ENCODE assay signal across 1 cellular context in the genomic region with DNA sequence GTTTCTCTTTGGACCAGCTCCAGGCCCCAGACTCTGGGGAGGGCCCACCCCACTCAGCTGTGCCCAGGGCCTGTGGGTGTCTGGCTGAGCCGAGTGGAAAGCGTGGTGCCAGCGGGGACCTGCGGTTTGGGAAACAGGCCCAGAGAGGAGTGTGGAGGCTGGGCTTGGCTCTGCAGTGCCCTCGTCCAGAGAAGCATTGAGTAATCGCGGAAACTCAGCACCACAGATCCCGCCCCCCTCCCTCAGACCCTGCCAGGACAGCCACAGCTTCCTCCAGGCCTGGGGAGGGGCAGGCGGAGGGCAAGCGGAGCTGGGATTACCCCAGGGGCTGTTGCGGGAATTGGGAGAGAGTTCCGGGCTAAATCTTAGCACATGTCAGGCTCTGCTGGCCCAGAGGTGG.
TF ChIP-seq lines count a peak whose summit lies in the region.

No MANE protein-coding gene starts in this region.

TF ChIP-seq in HepG2, 621 proteins besides CTCF, POLR2A, EP300 and RAD21 (continued from another document and continues in another):
- TF ChIP-seq ATRX (CRISPR knock-in tag; IDR thresholded peaks at IDR 0.05; ENCODE audit: borderline replicate concordance), result no peak
- TF ChIP-seq FLYWCH1 (CRISPR knock-in tag; IDR thresholded peaks at IDR 0.05), result no peak
- TF ChIP-seq POGZ (CRISPR knock-in tag; IDR thresholded peaks at IDR 0.05), result no peak
- no peak for TF ChIP-seq ZNF546 (CRISPR knock-in tag; conservative IDR thresholded peaks at IDR 0.05)
- peak; percentile 70 for TF ChIP-seq BCL6 (CRISPR knock-in tag; IDR thresholded peaks at IDR 0.05)
- no peak for TF ChIP-seq ZFYVE20 (CRISPR knock-in tag; IDR thresholded peaks at IDR 0.05; ENCODE audit: borderline replicate concordance, low read depth)
- TF ChIP-seq KAT8 (CRISPR knock-in tag; IDR thresholded peaks at IDR 0.05), result 0 out of 2 replicates have a peak, but pooled peaks have one; percentile 42
- no peak for TF ChIP-seq JUN (CRISPR knock-in tag; IDR thresholded peaks at IDR 0.05)
- TF ChIP-seq ZFP37 (CRISPR knock-in tag; IDR thresholded peaks at IDR 0.05; ENCODE audit: borderline replicate concordance), result no peak
- no peak for TF ChIP-seq ZNF335 (CRISPR knock-in tag; IDR thresholded peaks at IDR 0.05)
- peak; percentile 36 for TF ChIP-seq XRCC5 (optimal IDR thresholded peaks at IDR 0.05; ENCODE audit: low read length)
- TF ChIP-seq CBX2 (IDR thresholded peaks at IDR 0.05; ENCODE audit: low read depth, low read length), result no peak
- TF ChIP-seq CBX2 (CRISPR knock-in tag; IDR thresholded peaks at IDR 0.05; ENCODE audit: low read depth), result no peak
- TF ChIP-seq, protein P1, sequence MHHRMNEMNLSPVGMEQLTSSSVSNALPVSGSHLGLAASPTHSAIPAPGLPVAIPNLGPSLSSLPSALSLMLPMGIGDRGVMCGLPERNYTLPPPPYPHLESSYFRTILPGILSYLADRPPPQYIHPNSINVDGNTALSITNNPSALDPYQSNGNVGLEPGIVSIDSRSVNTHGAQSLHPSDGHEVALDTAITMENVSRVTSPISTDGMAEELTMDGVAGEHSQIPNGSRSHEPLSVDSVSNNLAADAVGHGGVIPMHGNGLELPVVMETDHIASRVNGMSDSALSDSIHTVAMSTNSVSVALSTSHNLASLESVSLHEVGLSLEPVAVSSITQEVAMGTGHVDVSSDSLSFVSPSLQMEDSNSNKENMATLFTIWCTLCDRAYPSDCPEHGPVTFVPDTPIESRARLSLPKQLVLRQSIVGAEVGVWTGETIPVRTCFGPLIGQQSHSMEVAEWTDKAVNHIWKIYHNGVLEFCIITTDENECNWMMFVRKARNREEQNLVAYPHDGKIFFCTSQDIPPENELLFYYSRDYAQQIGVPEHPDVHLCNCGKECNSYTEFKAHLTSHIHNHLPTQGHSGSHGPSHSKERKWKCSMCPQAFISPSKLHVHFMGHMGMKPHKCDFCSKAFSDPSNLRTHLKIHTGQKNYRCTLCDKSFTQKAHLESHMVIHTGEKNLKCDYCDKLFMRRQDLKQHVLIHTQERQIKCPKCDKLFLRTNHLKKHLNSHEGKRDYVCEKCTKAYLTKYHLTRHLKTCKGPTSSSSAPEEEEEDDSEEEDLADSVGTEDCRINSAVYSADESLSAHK (CRISPR knock-in tag; IDR thresholded peaks at IDR 0.05; ENCODE audit: borderline replicate concordance), result no peak
- TF ChIP-seq ZNF414 (CRISPR knock-in tag; IDR thresholded peaks at IDR 0.05), result no peak
- TF ChIP-seq NFRKB (IDR thresholded peaks at IDR 0.05), result no peak
- no peak for TF ChIP-seq HES4 (CRISPR knock-in tag; IDR thresholded peaks at IDR 0.05; ENCODE audit: borderline replicate concordance)
- TF ChIP-seq CHD4 (IDR thresholded peaks at IDR 0.05; ENCODE audit: borderline replicate concordance, low read length), result no peak
- no peak for TF ChIP-seq ZNF496 (CRISPR knock-in tag; IDR thresholded peaks at IDR 0.05; ENCODE audit: insufficient replicate concordance)
- peak; percentile 86 for TF ChIP-seq HNRNPL (IDR thresholded peaks at IDR 0.05; ENCODE audit: low read depth, low read length)
- TF ChIP-seq ZNF552 (CRISPR knock-in tag; IDR thresholded peaks at IDR 0.05; ENCODE audit: borderline replicate concordance), result no peak
- no peak for TF ChIP-seq MYNN (CRISPR knock-in tag; IDR thresholded peaks at IDR 0.05; ENCODE audit: low read depth)
- no peak for TF ChIP-seq NCOR1 (IDR thresholded peaks at IDR 0.05; ENCODE audit: borderline replicate concordance, low read length)
- TF ChIP-seq TBL1XR1 (IDR thresholded peaks at IDR 0.05; ENCODE audit: borderline replicate concordance, low read length, partially characterized antibody), result no peak
- TF ChIP-seq FOXM1 (CRISPR knock-in tag; IDR thresholded peaks at IDR 0.05), result no peak
- no peak for TF ChIP-seq MIER3 (CRISPR knock-in tag; IDR thresholded peaks at IDR 0.05; ENCODE audit: borderline replicate concordance)
- no peak for TF ChIP-seq ZNF567 (CRISPR knock-in tag; IDR thresholded peaks at IDR 0.05; ENCODE audit: borderline replicate concordance)
- no peak for TF ChIP-seq TMF1 (CRISPR knock-in tag; IDR thresholded peaks at IDR 0.05; ENCODE audit: low read depth)
- 0 out of 2 replicates have a peak, but pooled peaks have one; percentile 34 for TF ChIP-seq DMAP1 (CRISPR knock-in tag; IDR thresholded peaks at IDR 0.05)
- TF ChIP-seq IRF9 (CRISPR knock-in tag; IDR thresholded peaks at IDR 0.05; ENCODE audit: borderline replicate concordance), result no peak
- TF ChIP-seq ZNF510 (CRISPR knock-in tag; IDR thresholded peaks at IDR 0.05; ENCODE audit: low read depth), result no peak
- no peak for TF ChIP-seq PTBP1 (IDR thresholded peaks at IDR 0.05; ENCODE audit: low read depth, low read length, poor library complexity, severe bottlenecking)
- 0 out of 2 replicates have a peak, but pooled peaks have one; percentile 45 for TF ChIP-seq ZNF142 (CRISPR knock-in tag; IDR thresholded peaks at IDR 0.05)
- TF ChIP-seq SP5 (CRISPR knock-in tag; IDR thresholded peaks at IDR 0.05; ENCODE audit: borderline replicate concordance, low read depth), result peak; percentile 74
- no peak for TF ChIP-seq ASH2L (IDR thresholded peaks at IDR 0.05; ENCODE audit: insufficient read length, low read depth, low read length)
- TF ChIP-seq ZNF274 (CRISPR knock-in tag; IDR thresholded peaks at IDR 0.05), result no peak
- no peak for TF ChIP-seq ZNF124 (CRISPR knock-in tag; IDR thresholded peaks at IDR 0.05)
- no peak for TF ChIP-seq ZFAT (CRISPR knock-in tag; conservative IDR thresholded peaks at IDR 0.05)
- no peak for TF ChIP-seq ZNF207 (IDR thresholded peaks at IDR 0.05; ENCODE audit: borderline replicate concordance)
- TF ChIP-seq HNRNPUL1 (IDR thresholded peaks at IDR 0.05; ENCODE audit: low read depth, low read length), result no peak
- no peak for TF ChIP-seq ZNF33A (CRISPR knock-in tag; IDR thresholded peaks at IDR 0.05; ENCODE audit: borderline replicate concordance)
- no peak for TF ChIP-seq MED13 (CRISPR knock-in tag; IDR thresholded peaks at IDR 0.05)
- no peak for TF ChIP-seq ZNF672 (CRISPR knock-in tag; IDR thresholded peaks at IDR 0.05)
- TF ChIP-seq, protein P2, sequence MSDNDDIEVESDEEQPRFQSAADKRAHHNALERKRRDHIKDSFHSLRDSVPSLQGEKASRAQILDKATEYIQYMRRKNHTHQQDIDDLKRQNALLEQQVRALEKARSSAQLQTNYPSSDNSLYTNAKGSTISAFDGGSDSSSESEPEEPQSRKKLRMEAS (IDR thresholded peaks at IDR 0.05), result peak; percentile 31; the same call in 1 of the 2 replicates
- TF ChIP-seq ZMAT3 (CRISPR knock-in tag; conservative IDR thresholded peaks at IDR 0.05), result no peak
- no peak for TF ChIP-seq FUBP1 (CRISPR knock-in tag; IDR thresholded peaks at IDR 0.05; ENCODE audit: borderline replicate concordance)
- TF ChIP-seq, protein P3, sequence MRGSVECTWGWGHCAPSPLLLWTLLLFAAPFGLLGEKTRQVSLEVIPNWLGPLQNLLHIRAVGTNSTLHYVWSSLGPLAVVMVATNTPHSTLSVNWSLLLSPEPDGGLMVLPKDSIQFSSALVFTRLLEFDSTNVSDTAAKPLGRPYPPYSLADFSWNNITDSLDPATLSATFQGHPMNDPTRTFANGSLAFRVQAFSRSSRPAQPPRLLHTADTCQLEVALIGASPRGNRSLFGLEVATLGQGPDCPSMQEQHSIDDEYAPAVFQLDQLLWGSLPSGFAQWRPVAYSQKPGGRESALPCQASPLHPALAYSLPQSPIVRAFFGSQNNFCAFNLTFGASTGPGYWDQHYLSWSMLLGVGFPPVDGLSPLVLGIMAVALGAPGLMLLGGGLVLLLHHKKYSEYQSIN (CRISPR knock-in tag; IDR thresholded peaks at IDR 0.05; ENCODE audit: borderline replicate concordance), result no peak
- no peak for TF ChIP-seq ZNF850 (CRISPR knock-in tag; conservative IDR thresholded peaks at IDR 0.05)
- peak; percentile 51 for TF ChIP-seq GABPB1 (CRISPR knock-in tag; IDR thresholded peaks at IDR 0.05)
- no peak for TF ChIP-seq JUNB (CRISPR knock-in tag; IDR thresholded peaks at IDR 0.05; ENCODE audit: borderline replicate concordance)
- no peak for TF ChIP-seq ARNT (IDR thresholded peaks at IDR 0.05)
- TF ChIP-seq CEBPG (CRISPR knock-in tag; IDR thresholded peaks at IDR 0.05), result peak; percentile 88
- no peak; the same call in 1 of the 2 replicates for TF ChIP-seq SKIL (CRISPR knock-in tag; IDR thresholded peaks at IDR 0.05; ENCODE audit: borderline replicate concordance)
- TF ChIP-seq DR1 (CRISPR knock-in tag; IDR thresholded peaks at IDR 0.05), result no peak
